37 cellular contexts compared by ENCODE assay signal in the genomic region with DNA sequence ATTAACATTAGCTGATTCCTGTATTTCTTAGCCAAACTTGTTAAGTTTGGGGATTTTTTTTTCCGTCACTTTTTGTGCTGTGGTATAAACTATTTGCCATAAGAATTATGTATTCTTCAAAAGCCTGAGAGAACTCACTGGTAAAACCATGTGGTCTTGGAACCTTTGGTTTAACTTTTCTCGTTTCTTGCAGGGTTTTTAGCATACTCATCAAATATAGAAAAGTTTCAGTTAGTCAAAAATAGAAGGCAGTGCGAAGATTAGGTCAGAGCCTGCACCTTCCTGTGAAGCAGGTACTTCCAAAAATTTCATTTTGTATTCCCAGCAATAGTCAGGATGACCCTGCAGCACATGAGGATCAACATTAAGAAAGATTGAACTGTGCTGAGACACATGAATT.
"Had no signal": no experiment of that assay in that cellular context is flagged by ENCODE, and none has a peak within 500 bp of the region (broad histone marks: within the 10 kb centered on the region; RNA-seq: fewer than 3 reads in every experiment).

No MANE protein-coding gene starts in this region.

- H3K4me3 Mint-ChIP-seq: activated B cell treated with CpG ODN at 0.5 μM for 24 hours; activated CD4-positive, alpha-beta memory T cell treated with anti-CD3 and anti-CD28 coated beads for 36 hours; activated naive CD4-positive, alpha-beta T cell treated with anti-CD3 and anti-CD28 coated beads for 36 hours; activated T-cell treated with anti-CD3 and anti-CD28 coated beads, Interleukin-2, amount 50 U/mL, for 4 hours; activated T-helper 1 cell treated with anti-CD3 and anti-CD28 coated beads, Interleukin-12 subunit alpha, Interleukin-12 subunit beta, Interleukin-2, Interleukin-4 antibody, amounts not matched to agents 30 ng/mL and 10 ng/mL and 1 ng/mL, durations not matched to agents 14 hours and 24 hours and 36 hours had no signal

- ATAC-seq: activated naive CD4-positive, alpha-beta T cell treated with anti-CD3 and anti-CD28 coated beads, Interleukin-2, amount 50 U/mL, for 72 hours; activated T-cell treated with anti-CD3 and anti-CD28 coated beads, Interleukin-2, amount 50 U/mL, for 4 hours; PC-3; Right ventricle myocardium inferior had no signal

- H3K9me3 Mint-ChIP-seq: activated B cell treated with CpG ODN at 0.5 μM for 24 hours; activated CD4-positive, alpha-beta memory T cell treated with anti-CD3 and anti-CD28 coated beads for 36 hours; activated naive CD4-positive, alpha-beta T cell treated with anti-CD3 and anti-CD28 coated beads for 36 hours; activated naive CD4-positive, alpha-beta T cell treated with anti-CD3 and anti-CD28 coated beads, Interleukin-2, amount 50 U/mL, for 72 hours; activated T-cell treated with anti-CD3 and anti-CD28 coated beads, Interleukin-2, amount 50 U/mL, for 4 hours; activated T-helper 1 cell treated with anti-CD3 and anti-CD28 coated beads, Interleukin-12 subunit alpha, Interleukin-12 subunit beta, Interleukin-2, Interleukin-4 antibody, amounts not matched to agents 30 ng/mL and 10 ng/mL and 1 ng/mL, durations not matched to agents 14 hours and 24 hours and 36 hours had no signal

- DNase-seq: activated B cell treated with CpG ODN at 0.5 μM for 24 hours; activated CD4-positive, alpha-beta memory T cell treated with anti-CD3 and anti-CD28 coated beads for 36 hours; activated CD4-positive, alpha-beta T cell treated with anti-CD3 and anti-CD28 coated beads for 4 hours; activated CD4-positive, alpha-beta T cell treated with anti-CD3 and anti-CD28 coated beads, Interleukin-2, amount 50 U/mL, for 1 hour; activated CD4-positive, CD25-positive, alpha-beta regulatory T cell treated with anti-CD3 and anti-CD28 coated beads, Interleukin-2, amount 50 U/mL, for 72 hours; activated CD8-positive, alpha-beta memory T cell treated with anti-CD3 and anti-CD28 coated beads, Interleukin-2, amount 50 U/mL, for 4 hours; activated gamma-delta T cell treated with Interleukin-2 at 50 U/mL for 16 hours; activated naive CD4-positive, alpha-beta T cell treated with anti-CD3 and anti-CD28 coated beads for 36 hours; activated T-cell treated with anti-CD3 and anti-CD28 coated beads for 4 hours; activated T-cell treated with anti-CD3 and anti-CD28 coated beads, Interleukin-2, amount 50 U/mL, for 4 hours; adrenal gland; anterior cingulate cortex; brain microvascular endothelial cell; central memory CD4-positive, alpha-beta T cell; NCI-H1092 treated with DMSO at 0.1 percent for 48 hours; NCI-H1417 treated with DMSO at 0.1 percent for 48 hours; NCI-H187 treated with DMSO at 0.1 percent for 48 hours; NCI-H2081; NCI-H2171 treated with DMSO at 0.1 percent for 48 hours; NCI-H226; NCI-H446 treated with DMSO at 0.1 percent for 48 hours; NCI-H524; NCI-H69; NCI-H82; NK-92 treated with Interleukin-12 subunit alpha and Interleukin-12 subunit beta, amount 100 ng/mL, for 24 hours; PC-3; Peyer's patch; SIG-M5; SW 1271; T-helper 1 cell; T-helper 2 cell; T-helper 9 cell had no signal

- H3K36me3 ChIP-seq: adrenal gland, brain microvascular endothelial cell had no signal

- H3K4me3 ChIP-seq: adrenal gland, Peyer's patch had no signal

- H3K27ac Mint-ChIP-seq: activated B cell treated with CpG ODN at 0.5 μM for 24 hours; activated CD4-positive, alpha-beta memory T cell treated with anti-CD3 and anti-CD28 coated beads for 36 hours; activated naive CD4-positive, alpha-beta T cell treated with anti-CD3 and anti-CD28 coated beads for 36 hours; activated naive CD4-positive, alpha-beta T cell treated with anti-CD3 and anti-CD28 coated beads, Interleukin-2, amount 50 U/mL, for 72 hours; activated T-helper 1 cell treated with anti-CD3 and anti-CD28 coated beads, Interleukin-12 subunit alpha, Interleukin-12 subunit beta, Interleukin-2, Interleukin-4 antibody, amounts not matched to agents 30 ng/mL and 10 ng/mL and 1 ng/mL, durations not matched to agents 14 hours and 24 hours and 36 hours had no signal

- H3K36me3 Mint-ChIP-seq: activated CD4-positive, alpha-beta memory T cell treated with anti-CD3 and anti-CD28 coated beads for 36 hours; activated naive CD4-positive, alpha-beta T cell treated with anti-CD3 and anti-CD28 coated beads, Interleukin-2, amount 50 U/mL, for 72 hours had no signal

- H3K27ac ChIP-seq: adrenal gland, brain microvascular endothelial cell, Peyer's patch, RWPE1, VCaP had no signal

- H3K27me3 ChIP-seq: adrenal gland, brain microvascular endothelial cell, Peyer's patch had no signal

- H3K9me3 ChIP-seq: adrenal gland, Peyer's patch had no signal

- H3K27me3 Mint-ChIP-seq: activated B cell treated with CpG ODN at 0.5 μM for 24 hours had no signal
